1 cellular context compared by ENCODE assay signal in genomic region chr6:44003345-44004061, GRCh38.
A peak's percentile ranks its signal among the peaks of the same experiment; 100 is the strongest.
TF ChIP-seq lines count a peak whose summit lies in the region.

No MANE protein-coding gene starts in this region.

TF ChIP-seq in WTC11, 78 proteins besides CTCF, POLR2A, EP300 and RAD21 (continued from another document):
- TF ChIP-seq FOXP4 (CRISPR knock-in tag; IDR thresholded peaks at IDR 0.05) (no peak), ETV6 (CRISPR knock-in tag; IDR thresholded peaks at IDR 0.05) (no peak), TP53 (CRISPR knock-in tag; IDR thresholded peaks at IDR 0.05) (no peak), NR3C1 (CRISPR knock-in tag; conservative IDR thresholded peaks at IDR 0.05; ENCODE audit: low read depth) (0 out of 2 replicates have a peak, but pooled peaks have one; percentile 40), ZNF138 (CRISPR knock-in tag; conservative IDR thresholded peaks at IDR 0.05) (0 out of 2 replicates have a peak, but pooled peaks have one; percentile 59), PRRX2 (CRISPR knock-in tag; IDR thresholded peaks at IDR 0.05) (no peak), MAX (CRISPR knock-in tag; IDR thresholded peaks at IDR 0.05) (no peak), ATF3 (CRISPR knock-in tag; conservative IDR thresholded peaks at IDR 0.05) (no peak), EMX1 (CRISPR knock-in tag; IDR thresholded peaks at IDR 0.05) (no peak), ATF2 (CRISPR knock-in tag; IDR thresholded peaks at IDR 0.05; ENCODE audit: borderline replicate concordance, low read depth) (no peak), USF2 (CRISPR knock-in tag; IDR thresholded peaks at IDR 0.05) (no peak), SMAD4 (CRISPR knock-in tag; IDR thresholded peaks at IDR 0.05) (no peak), ZBTB21 (CRISPR knock-in tag; IDR thresholded peaks at IDR 0.05; ENCODE audit: borderline replicate concordance) (peak; percentile 54; the same call in 1 of the 2 replicates), TCF7 (CRISPR knock-in tag; IDR thresholded peaks at IDR 0.05; ENCODE audit: low read depth) (no peak), JAZF1 (CRISPR knock-in tag; IDR thresholded peaks at IDR 0.05) (no peak), AFF4 (CRISPR knock-in tag; IDR thresholded peaks at IDR 0.05; ENCODE audit: borderline replicate concordance) (no peak), ARID4B (CRISPR knock-in tag; IDR thresholded peaks at IDR 0.05; ENCODE audit: borderline replicate concordance) (no peak), CBFB (CRISPR knock-in tag; IDR thresholded peaks at IDR 0.05; ENCODE audit: low read depth) (0 out of 2 replicates have a peak, but pooled peaks have one; percentile 29), TEAD1 (CRISPR knock-in tag; IDR thresholded peaks at IDR 0.05) (no peak), CREM (CRISPR knock-in tag; IDR thresholded peaks at IDR 0.05) (no peak)
